In genomic region chr7:138002828-138003189, GRCh38 we compare ENCODE assay signal across 8 cellular contexts. TPM values are rescaled to one million over a fixed set of nuclear protein-coding genes. Genes with fewer than 3 reads are reported as not detected.
DNase-seq lines count a peak whose midpoint lies in the region; ATAC-seq and TF ChIP-seq lines count a peak whose summit lies in the region.

No MANE protein-coding gene starts in this region.

- H3K36me3 Mint-ChIP-seq in CD8-positive, alpha-beta T cell = peaks cover 9% of the 10 kb centered on the region
- H3K36me3 Mint-ChIP-seq in dendritic cell treated with granulocyte-macrophage colony-stimulating factor and Interleukin-4, amounts not matched to agents 40 ng/mL and 50 ng/mL, for 4 days (ENCODE audit: low read depth) = peaks cover 7% of the 10 kb centered on the region

- no peaks in the 10 kb centered on the region for H3K36me3 ChIP-seq in CD8-positive, alpha-beta T cell (ENCODE audit: insufficient read depth, low read length)
- no peaks in the 10 kb centered on the region for H3K36me3 ChIP-seq in KOPT-K1 (ENCODE audit: insufficient read depth, low read length)
- peaks cover 3% of the 10 kb centered on the region for H3K36me3 ChIP-seq in neuron (ENCODE audit: insufficient read depth, low read length)

- H2AFZ ChIP-seq in neuron (ENCODE audit: low read depth, low read length) = peak overlapping the region; percentile 66

- no peak overlapping the region for H3K4me3 ChIP-seq in CD8-positive, alpha-beta T cell (ENCODE audit: low read depth, low read length)
- peak overlapping the region; percentile 35 for H3K4me3 ChIP-seq in neuron (ENCODE audit: low read length)

- H3K4me3 Mint-ChIP-seq in CD8-positive, alpha-beta T cell = peak overlapping the region; percentile 90
- H3K4me3 Mint-ChIP-seq in dendritic cell treated with granulocyte-macrophage colony-stimulating factor and Interleukin-4, amounts not matched to agents 40 ng/mL and 50 ng/mL, for 4 days = peak overlapping the region; percentile 2

- no peak overlapping the region for H3K27ac Mint-ChIP-seq in CD8-positive, alpha-beta T cell
- H3K27ac Mint-ChIP-seq in dendritic cell treated with granulocyte-macrophage colony-stimulating factor and Interleukin-4, amounts not matched to agents 40 ng/mL and 50 ng/mL, for 4 days = peak overlapping the region; percentile 93

- intact Hi-C loops in CD8-positive, alpha-beta T cell (cut with DNase I, micrococcal nuclease) = loop anchor here (1.0 to 10.0 kb wide), 8 partner anchors 68 to 1352 kb away; partner anchors contain the start of genes LUC7L2 (in 1 of the 2), TRIM24 (in 1 of the 2) and UBN2 (in 1 of the 2)
- intact Hi-C loops in dendritic cell treated with granulocyte-macrophage colony-stimulating factor and Interleukin-4, amounts not matched to agents 40 ng/mL and 50 ng/mL, for 4 days (cut with micrococcal nuclease) = loop anchor here (5.0 kb wide), 1 partner anchor 459 kb away; the partner anchor contains the start of gene TRIM24

- H3K27ac ChIP-seq in CD8-positive, alpha-beta T cell (ENCODE audit: low read depth, low read length) = no peak overlapping the region
- H3K27ac ChIP-seq in KOPT-K1 (ENCODE audit: low read depth, low read length, poor library complexity, severe bottlenecking) = peak overlapping the region; percentile 24

- H3K27me3 ChIP-seq in CD8-positive, alpha-beta T cell (ENCODE audit: insufficient read depth, low read length) = no peaks in the 10 kb centered on the region
- no peaks in the 10 kb centered on the region for H3K27me3 ChIP-seq in neuron (ENCODE audit: insufficient read depth, low read length)

- no peak for TF ChIP-seq CTCF in CD8-positive, alpha-beta T cell (IDR thresholded peaks at IDR 0.05)

- H3K9me3 ChIP-seq in CD8-positive, alpha-beta T cell (ENCODE audit: low read length) = no peaks in the 10 kb centered on the region
- H3K9me3 ChIP-seq in KOPT-K1 (ENCODE audit: insufficient read depth, low read length, poor library complexity, severe bottlenecking) = no peaks in the 10 kb centered on the region
- H3K9me3 ChIP-seq in neuron (ENCODE audit: low read length) = no peaks in the 10 kb centered on the region

- peaks cover 11% of the 10 kb centered on the region for H3K4me1 ChIP-seq in CD8-positive, alpha-beta T cell (ENCODE audit: insufficient read depth, low read length)
- H3K4me1 ChIP-seq in neuron (ENCODE audit: insufficient read depth, low read length) = peaks cover 26% of the 10 kb centered on the region

- peaks cover 33% of the 10 kb centered on the region for H3K4me1 Mint-ChIP-seq in CD8-positive, alpha-beta T cell (ENCODE audit: low read depth)
- peaks cover 38% of the 10 kb centered on the region for H3K4me1 Mint-ChIP-seq in dendritic cell treated with granulocyte-macrophage colony-stimulating factor and Interleukin-4, amounts not matched to agents 40 ng/mL and 50 ng/mL, for 4 days (ENCODE audit: low read depth)

- POLR2A ChIA-PET in CD8-positive, alpha-beta T cell (lab: Charles Lee) = interaction anchor here (1.5 kb wide), 1 partner anchor 100 kb away, joined by 6 read pairs; no protein-coding TSS in a partner anchor

- no peaks in the 10 kb centered on the region for H3K27me3 Mint-ChIP-seq in CD8-positive, alpha-beta T cell (ENCODE audit: low read depth)
- H3K27me3 Mint-ChIP-seq in dendritic cell treated with granulocyte-macrophage colony-stimulating factor and Interleukin-4, amounts not matched to agents 40 ng/mL and 50 ng/mL, for 4 days = no peaks in the 10 kb centered on the region

- no peaks in the 10 kb centered on the region for H3K9me3 Mint-ChIP-seq in CD8-positive, alpha-beta T cell
- H3K9me3 Mint-ChIP-seq in dendritic cell treated with granulocyte-macrophage colony-stimulating factor and Interleukin-4, amounts not matched to agents 40 ng/mL and 50 ng/mL, for 4 days = no peaks in the 10 kb centered on the region

- no peak for ATAC-seq in CD8-positive, alpha-beta T cell
- no peak for ATAC-seq in HG02763 (IDR thresholded peaks at IDR 0.05; ENCODE audit: unreplicated experiment)
- ATAC-seq in GM18520 (IDR thresholded peaks at IDR 0.05; ENCODE audit: unreplicated experiment) = no peak
- no peak for ATAC-seq in HG02588 (IDR thresholded peaks at IDR 0.05; ENCODE audit: unreplicated experiment)

- no peak for DNase-seq in CD8-positive, alpha-beta T cell
- no peak for DNase-seq in NCI-H2029 treated with DMSO at 0.1 percent for 48 hours (lab: John Stamatoyannopoulos, UW)

- CTCF ChIA-PET in CD8-positive, alpha-beta T cell (lab: Charles Lee) = interaction anchor here (0.8 to 10.7 kb wide), 21 partner anchors 8 to 735 kb away, joined by 3 to 342 read pairs (median 4); no protein-coding TSS in a partner anchor

RNA-seq across cellular contexts. Expression of gene CREB3L2, which starts 0.9 kb away (rescaled TPM):
- total RNA-seq in CD8-positive, alpha-beta T cell = 10 to 100 TPM; 11.9 to 12.6 TPM
